17 cellular contexts compared by ENCODE assay signal in the genomic region with DNA sequence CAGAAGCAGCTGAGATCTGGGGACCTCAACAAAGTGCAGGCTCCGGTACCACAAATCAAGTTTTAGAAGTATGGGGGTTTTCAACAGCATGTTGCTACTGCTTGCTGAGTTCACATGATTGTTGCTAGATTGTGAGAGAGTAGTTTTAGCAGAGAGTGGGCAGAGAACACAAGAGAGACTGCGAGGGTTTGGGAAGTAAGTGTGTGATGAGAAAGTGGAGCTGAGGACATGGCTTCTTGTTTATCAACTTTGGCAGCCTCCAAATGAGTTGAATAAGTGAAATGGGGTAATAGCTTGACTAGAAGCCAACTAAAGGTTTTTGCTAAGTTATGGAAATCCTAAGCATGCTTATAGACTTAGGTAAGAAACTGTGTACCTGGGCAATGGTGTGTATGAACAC.
DNase-seq lines count a peak whose midpoint lies in the region; ATAC-seq and TF ChIP-seq lines count a peak whose summit lies in the region.
"Had no signal": no experiment of that assay in that cellular context is flagged by ENCODE, and none has a peak within 500 bp of the region (broad histone marks: within the 10 kb centered on the region; RNA-seq: fewer than 3 reads in every experiment).

No MANE protein-coding gene starts in this region.

- no peaks in the 10 kb centered on the region for H3K9me3 Mint-ChIP-seq in activated T-helper 1 cell treated with anti-CD3 and anti-CD28 coated beads, Interleukin-12 subunit alpha, Interleukin-12 subunit beta, Interleukin-2, Interleukin-4 antibody, amounts not matched to agents 30 ng/mL and 10 ng/mL and 1 ng/mL, durations not matched to agents 14 hours and 24 hours and 36 hours

- H2AFZ ChIP-seq in SU-DHL-6 (ENCODE audit: low read depth, low read length, severe bottlenecking) = peak overlapping the region; percentile 1
- H2AFZ ChIP-seq: GM23248 had no signal

- H3K27ac ChIP-seq in heart right ventricle = peak overlapping the region in 1 of 10 donors; percentile 13
- no peak overlapping the region for H3K27ac ChIP-seq in left ventricle myocardium inferior (replicated peaks)
- no peak overlapping the region for H3K27ac ChIP-seq in SU-DHL-6 (ENCODE audit: low read depth, low read length)
- no peak overlapping the region for H3K27ac ChIP-seq in right cardiac atrium (ENCODE audit: low read length)
- H3K27ac ChIP-seq in psoas muscle = no peak overlapping the region
- H3K27ac ChIP-seq: GM23248 had no signal

- no peak overlapping the region for H3K27ac Mint-ChIP-seq in activated T-helper 1 cell treated with anti-CD3 and anti-CD28 coated beads, Interleukin-12 subunit alpha, Interleukin-12 subunit beta, Interleukin-2, Interleukin-4 antibody, amounts not matched to agents 30 ng/mL and 10 ng/mL and 1 ng/mL, durations not matched to agents 14 hours and 24 hours and 36 hours
- H3K27ac Mint-ChIP-seq: CD4-positive, alpha-beta memory T cell had no signal

- H3K79me2 ChIP-seq in SU-DHL-6 (ENCODE audit: insufficient read depth, low read length) = no peaks in the 10 kb centered on the region

- peaks cover 0 to 9% (median 0%) of the 10 kb centered on the region in 11 donors for H3K9me3 ChIP-seq in heart right ventricle
- peaks cover 11% of the 10 kb centered on the region for H3K9me3 ChIP-seq in left ventricle myocardium inferior (replicated peaks)
- 0 out of 2 replicates have a peak, but pooled peaks cover 3% of the 10 kb centered on the region for H3K9me3 ChIP-seq in SU-DHL-6 (ENCODE audit: insufficient read depth, low read length)
- no peaks in the 10 kb centered on the region for H3K9me3 ChIP-seq in right cardiac atrium (ENCODE audit: control insufficient read depth, low read length)
- H3K9me3 ChIP-seq in psoas muscle = no peaks in the 10 kb centered on the region
- H3K9me3 ChIP-seq: Caco-2 had no signal

- no peaks in the 10 kb centered on the region for H3F3A ChIP-seq in SU-DHL-6 (ENCODE audit: insufficient read depth)

- ATAC-seq in heart right ventricle = peak in 5 of 8 donors; percentile 34 to 61 (median 41)
- peak; percentile 50 to 57 for ATAC-seq in right cardiac atrium
- no peak for ATAC-seq in psoas muscle
- ATAC-seq: GM12878 had no signal

- H3K9me2 ChIP-seq in SU-DHL-6 (replicated peaks; ENCODE audit: insufficient read depth, low read length) = no peaks in the 10 kb centered on the region

- WGBS in heart right ventricle, 2 donors = 69 to 74% methylated on average over 2 of the region's 2 CpGs
- WGBS in right cardiac atrium = 56% methylated on average over 2 of the region's 2 CpGs
- WGBS in psoas muscle, 3 donors = 76 to 83% (median 78%) methylated on average over 2 of the region's 2 CpGs

- H3K36me3 Mint-ChIP-seq in activated T-helper 1 cell treated with anti-CD3 and anti-CD28 coated beads, Interleukin-12 subunit alpha, Interleukin-12 subunit beta, Interleukin-2, Interleukin-4 antibody, amounts not matched to agents 30 ng/mL and 10 ng/mL and 1 ng/mL, durations not matched to agents 14 hours and 24 hours and 36 hours (ENCODE audit: low read depth) = no peaks in the 10 kb centered on the region
- H3K36me3 Mint-ChIP-seq: CD4-positive, alpha-beta memory T cell had no signal

- no peaks in the 10 kb centered on the region for H3K27me3 Mint-ChIP-seq in activated T-helper 1 cell treated with anti-CD3 and anti-CD28 coated beads, Interleukin-12 subunit alpha, Interleukin-12 subunit beta, Interleukin-2, Interleukin-4 antibody, amounts not matched to agents 30 ng/mL and 10 ng/mL and 1 ng/mL, durations not matched to agents 14 hours and 24 hours and 36 hours (ENCODE audit: insufficient read depth)
- H3K27me3 Mint-ChIP-seq: CD4-positive, alpha-beta memory T cell had no signal

- H3K27me3 ChIP-seq in heart right ventricle (no peaks in the 10 kb centered on the region), left ventricle myocardium inferior (ENCODE audit: low read depth) (no peaks in the 10 kb centered on the region), SU-DHL-6 (ENCODE audit: low read length) (no peaks in the 10 kb centered on the region), right cardiac atrium (ENCODE audit: control insufficient read depth, insufficient read depth) (no peaks in the 10 kb centered on the region), psoas muscle (ENCODE audit: insufficient read depth in 3 of 3, low read length in 2 of 3) (no peaks in the 10 kb centered on the region)

- H3K36me3 ChIP-seq in heart right ventricle (no peaks in the 10 kb centered on the region), left ventricle myocardium inferior (no peaks in the 10 kb centered on the region), SU-DHL-6 (ENCODE audit: low read length) (no peaks in the 10 kb centered on the region), psoas muscle (ENCODE audit: insufficient read depth in 1 of 2, low read depth in 1 of 2) (no peaks in the 10 kb centered on the region)

- no peak overlapping the region for H3K4me2 ChIP-seq in SU-DHL-6 (ENCODE audit: low read depth, low read length, poor library complexity, severe bottlenecking)

- peaks cover 0 to 4% (median 0%) of the 10 kb centered on the region in 9 donors for H3K4me1 ChIP-seq in heart right ventricle
- peaks cover 2% of the 10 kb centered on the region for H3K4me1 ChIP-seq in left ventricle myocardium inferior
- H3K4me1 ChIP-seq in right cardiac atrium (ENCODE audit: control insufficient read depth, insufficient read depth, low read length) = peaks cover 2% of the 10 kb centered on the region
- no peaks in the 10 kb centered on the region for H3K4me1 ChIP-seq in psoas muscle
- H3K4me1 ChIP-seq: Caco-2 had no signal

- no peak overlapping the region for H3K4me3 Mint-ChIP-seq in activated T-helper 1 cell treated with anti-CD3 and anti-CD28 coated beads, Interleukin-12 subunit alpha, Interleukin-12 subunit beta, Interleukin-2, Interleukin-4 antibody, amounts not matched to agents 30 ng/mL and 10 ng/mL and 1 ng/mL, durations not matched to agents 14 hours and 24 hours and 36 hours
- H3K4me3 Mint-ChIP-seq: CD4-positive, alpha-beta memory T cell had no signal

- no peaks in the 10 kb centered on the region for H3K4me1 Mint-ChIP-seq in activated T-helper 1 cell treated with anti-CD3 and anti-CD28 coated beads, Interleukin-12 subunit alpha, Interleukin-12 subunit beta, Interleukin-2, Interleukin-4 antibody, amounts not matched to agents 30 ng/mL and 10 ng/mL and 1 ng/mL, durations not matched to agents 14 hours and 24 hours and 36 hours (ENCODE audit: low read depth)
- H3K4me1 Mint-ChIP-seq: CD4-positive, alpha-beta memory T cell had no signal

- H3K4me3 ChIP-seq in heart right ventricle = no peak overlapping the region
- no peak overlapping the region for H3K4me3 ChIP-seq in left ventricle myocardium inferior
- no peak overlapping the region for H3K4me3 ChIP-seq in SU-DHL-6 (ENCODE audit: insufficient read depth, low read length, poor library complexity, severe bottlenecking)
- no peak overlapping the region for H3K4me3 ChIP-seq in right cardiac atrium (ENCODE audit: low read length)
- H3K4me3 ChIP-seq in psoas muscle = no peak overlapping the region
- H3K4me3 ChIP-seq: GM12878, GM23248 had no signal

- no peak overlapping the region for H3K9ac ChIP-seq in SU-DHL-6 (ENCODE audit: low read length)
- H3K9ac ChIP-seq: GM23248 had no signal

- TF ChIP-seq CTCF in heart right ventricle (IDR thresholded peaks at IDR 0.05) (no peak), left ventricle myocardium inferior (IDR thresholded peaks at IDR 0.05; ENCODE audit: borderline replicate concordance) (no peak), SU-DHL-6 (IDR thresholded peaks at IDR 0.05; ENCODE audit: insufficient read depth, low read length, poor library complexity, severe bottlenecking) (no peak), psoas muscle (IDR thresholded peaks at IDR 0.05) (no peak)

- intact Hi-C loops in heart right ventricle (cut with DNase I) (loop anchor here in 1 of 10 donors (10.0 kb wide), 1 partner anchor 125 kb away; no protein-coding TSS in a partner anchor), left ventricle myocardium inferior (cut with micrococcal nuclease) (no loop called here), right cardiac atrium (cut with DNase I) (no loop called here), psoas muscle (cut with DNase I) (no loop called here)
- intact Hi-C loops in activated T-helper 1 cell treated with anti-CD3 and anti-CD28 coated beads, Interleukin-12 subunit alpha, Interleukin-12 subunit beta, Interleukin-2, Interleukin-4 antibody, amounts not matched to agents 30 ng/mL and 10 ng/mL and 1 ng/mL, durations not matched to agents 14 hours and 24 hours and 36 hours (cut with micrococcal nuclease) = no loop called here

- H4K20me1 ChIP-seq in SU-DHL-6 (ENCODE audit: low read depth, low read length) = no peaks in the 10 kb centered on the region

- DNase-seq in heart right ventricle (no peak), left ventricle myocardium inferior (no peak), right cardiac atrium (no peak), psoas muscle (no peak), cortex of kidney (lab: John Stamatoyannopoulos, UW) (no peak)
- no peak for DNase-seq in activated T-helper 1 cell treated with anti-CD3 and anti-CD28 coated beads, Interleukin-12 subunit alpha, Interleukin-12 subunit beta, Interleukin-2, Interleukin-4 antibody, amounts not matched to agents 30 ng/mL and 10 ng/mL and 1 ng/mL, durations not matched to agents 14 hours and 24 hours and 36 hours (ENCODE audit: low spot score)
- DNase-seq: C1 segment of cervical spinal cord; Caco-2; CD4-positive, alpha-beta memory T cell; DMS79; EL; GDM1; GM23248; H7; HCEC 1CT had no signal

Comparison
In these comparisons a context has a peak if more than half of its experiments do, and no peak if none do; other contexts are left out.
1. ATAC-seq: peak in heart right ventricle (5 of 8) and right cardiac atrium (2 of 2); none in psoas muscle (0 of 4).